In the genomic region with DNA sequence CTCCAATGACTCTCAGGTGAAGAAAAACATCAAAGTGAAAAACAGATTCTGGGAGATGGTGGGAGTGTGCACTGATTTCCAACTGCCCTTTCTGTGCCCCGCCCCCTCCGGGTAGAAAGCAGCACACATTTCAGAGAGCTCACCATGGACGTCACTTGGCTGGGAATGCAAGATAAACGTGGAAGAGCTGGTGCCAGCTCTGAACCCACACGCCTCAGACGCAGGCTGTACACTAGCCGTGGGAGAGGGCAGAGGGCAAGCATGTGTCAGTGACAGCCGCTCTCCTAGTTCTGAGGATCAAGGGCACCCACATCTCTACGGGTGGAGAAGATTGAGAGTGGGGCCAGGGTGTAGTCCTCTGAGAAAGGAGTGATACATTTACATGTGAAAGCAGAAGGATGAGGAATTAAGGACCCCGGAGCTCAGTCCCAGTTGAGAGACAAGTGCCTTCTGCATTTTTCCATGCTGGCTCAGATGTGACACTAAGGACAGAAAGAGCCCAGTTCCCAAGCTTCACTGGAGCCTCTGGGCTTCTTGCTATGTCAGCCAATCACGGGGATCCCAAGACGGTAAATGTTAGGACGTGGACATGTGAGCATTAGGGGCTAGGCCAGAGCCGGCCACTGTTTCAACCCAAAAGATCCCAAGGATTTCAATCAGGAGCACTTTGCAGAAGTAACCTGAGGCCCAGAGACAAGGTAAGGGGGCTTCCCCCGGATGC, we compare ENCODE assay signal across 1 cellular context.
TF ChIP-seq lines count a peak whose summit lies in the region.

No MANE protein-coding gene starts in this region.

TF ChIP-seq in liver, 16 proteins besides CTCF, POLR2A, EP300 and RAD21 (continued from another document):
- TF ChIP-seq, protein P1, sequence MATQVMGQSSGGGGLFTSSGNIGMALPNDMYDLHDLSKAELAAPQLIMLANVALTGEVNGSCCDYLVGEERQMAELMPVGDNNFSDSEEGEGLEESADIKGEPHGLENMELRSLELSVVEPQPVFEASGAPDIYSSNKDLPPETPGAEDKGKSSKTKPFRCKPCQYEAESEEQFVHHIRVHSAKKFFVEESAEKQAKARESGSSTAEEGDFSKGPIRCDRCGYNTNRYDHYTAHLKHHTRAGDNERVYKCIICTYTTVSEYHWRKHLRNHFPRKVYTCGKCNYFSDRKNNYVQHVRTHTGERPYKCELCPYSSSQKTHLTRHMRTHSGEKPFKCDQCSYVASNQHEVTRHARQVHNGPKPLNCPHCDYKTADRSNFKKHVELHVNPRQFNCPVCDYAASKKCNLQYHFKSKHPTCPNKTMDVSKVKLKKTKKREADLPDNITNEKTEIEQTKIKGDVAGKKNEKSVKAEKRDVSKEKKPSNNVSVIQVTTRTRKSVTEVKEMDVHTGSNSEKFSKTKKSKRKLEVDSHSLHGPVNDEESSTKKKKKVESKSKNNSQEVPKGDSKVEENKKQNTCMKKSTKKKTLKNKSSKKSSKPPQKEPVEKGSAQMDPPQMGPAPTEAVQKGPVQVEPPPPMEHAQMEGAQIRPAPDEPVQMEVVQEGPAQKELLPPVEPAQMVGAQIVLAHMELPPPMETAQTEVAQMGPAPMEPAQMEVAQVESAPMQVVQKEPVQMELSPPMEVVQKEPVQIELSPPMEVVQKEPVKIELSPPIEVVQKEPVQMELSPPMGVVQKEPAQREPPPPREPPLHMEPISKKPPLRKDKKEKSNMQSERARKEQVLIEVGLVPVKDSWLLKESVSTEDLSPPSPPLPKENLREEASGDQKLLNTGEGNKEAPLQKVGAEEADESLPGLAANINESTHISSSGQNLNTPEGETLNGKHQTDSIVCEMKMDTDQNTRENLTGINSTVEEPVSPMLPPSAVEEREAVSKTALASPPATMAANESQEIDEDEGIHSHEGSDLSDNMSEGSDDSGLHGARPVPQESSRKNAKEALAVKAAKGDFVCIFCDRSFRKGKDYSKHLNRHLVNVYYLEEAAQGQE (IDR thresholded peaks at IDR 0.05), result peak; percentile 67
- TF ChIP-seq GABPA (IDR thresholded peaks at IDR 0.05 in 1 of 2, conservative IDR thresholded peaks at IDR 0.05 in 1 of 2), result no peak
- TF ChIP-seq RXRA (IDR thresholded peaks at IDR 0.05), result peak; percentile 71 to 93
- TF ChIP-seq ATF3 (IDR thresholded peaks at IDR 0.05), result no peak
- TF ChIP-seq YY1 (IDR thresholded peaks at IDR 0.05), result peak; percentile 62
- TF ChIP-seq MAX (IDR thresholded peaks at IDR 0.05), result peak; percentile 69
